Comparison of ENCODE assay signal across 11 cellular contexts in the genomic region with DNA sequence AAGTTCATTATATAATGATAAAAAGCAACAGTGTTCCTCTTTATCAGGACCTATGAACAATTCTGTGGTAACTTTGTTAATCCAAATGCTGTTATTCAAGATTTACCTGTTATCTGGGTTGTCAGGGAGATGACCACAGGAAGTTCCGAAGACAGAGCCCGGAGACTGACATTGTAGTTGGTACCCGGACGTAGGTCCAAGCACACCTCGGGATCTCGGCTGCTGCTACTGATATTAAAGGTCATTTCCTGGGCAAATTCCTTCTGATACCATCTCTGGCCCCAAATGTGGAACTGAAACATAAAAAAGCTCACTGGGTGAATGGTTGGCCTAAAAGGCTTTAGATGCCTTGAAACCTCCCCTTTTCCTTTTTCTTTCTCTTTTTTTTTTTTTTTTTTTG.
DNase-seq lines count a peak whose midpoint lies in the region; ATAC-seq and TF ChIP-seq lines count a peak whose summit lies in the region.
"Had no signal": no experiment of that assay in that cellular context is flagged by ENCODE, and none has a peak within 500 bp of the region (broad histone marks: within the 10 kb centered on the region; RNA-seq: fewer than 3 reads in every experiment).

No MANE protein-coding gene starts in this region.

- CTCF ChIA-PET in Caco-2 (lab: Charles Lee): no interaction called here

- H3K9ac ChIP-seq in colonic mucosa (ENCODE audit: low read depth in 2 of 2, low read length in 2 of 2): no peak overlapping the region

- no peaks in the 10 kb centered on the region for H3K9me3 Mint-ChIP-seq in Caco-2 (ENCODE audit: unreplicated experiment)
- H3K9me3 Mint-ChIP-seq: natural killer cell had no signal

- no TSS peak for BruUV-seq in Caco-2 (replicated peaks; lab: Mats Ljungman, UMichigan)

- H3K27me3 ChIP-seq in colonic mucosa: no peaks in the 10 kb centered on the region
- H3K27me3 ChIP-seq in Caco-2 (replicated peaks; ENCODE audit: control insufficient read depth, insufficient read depth, low read length): no peaks in the 10 kb centered on the region
- H3K27me3 ChIP-seq: SJCRH30 had no signal

- ATAC-seq in GM21381 (IDR thresholded peaks at IDR 0.05; ENCODE audit: unreplicated experiment): peak; percentile 53
- peak; percentile 70 for ATAC-seq in HG03460 (IDR thresholded peaks at IDR 0.05; ENCODE audit: unreplicated experiment)
- ATAC-seq in HG03095 (IDR thresholded peaks at IDR 0.05; ENCODE audit: unreplicated experiment): no peak
- no peak for ATAC-seq in left lobe of liver
- ATAC-seq: natural killer cell had no signal

- no peak overlapping the region for H3K4me3 Mint-ChIP-seq in Caco-2 (ENCODE audit: unreplicated experiment)
- H3K4me3 Mint-ChIP-seq: natural killer cell had no signal

- H3K27ac Mint-ChIP-seq in Caco-2 (ENCODE audit: unreplicated experiment): no peak overlapping the region
- H3K27ac Mint-ChIP-seq: natural killer cell had no signal

- peaks cover 8% of the 10 kb centered on the region for H3K4me1 Mint-ChIP-seq in Caco-2 (ENCODE audit: low read depth, unreplicated experiment)

- no peaks in the 10 kb centered on the region for H3K9me3 ChIP-seq in colonic mucosa
- no peaks in the 10 kb centered on the region for H3K9me3 ChIP-seq in Caco-2

- H3K4me3 ChIP-seq in GM12865 (ENCODE audit: low read depth, low read length) (no peak overlapping the region), colonic mucosa (no peak overlapping the region), Caco-2 (ENCODE audit: low read depth, low read length) (no peak overlapping the region)
- H3K4me3 ChIP-seq: SJCRH30 had no signal

- peak; percentile 86 for DNase-seq in GM12865 (ENCODE audit: low read depth)
- DNase-seq in colonic mucosa: peak; percentile 18
- no peak for DNase-seq in Caco-2
- DNase-seq in left lobe of liver (ENCODE audit: low spot score): no peak
- DNase-seq in hippocampal formation (lab: John Stamatoyannopoulos, UW): no peak
- DNase-seq: natural killer cell; SJCRH30; stimulated activated naive CD4-positive, alpha-beta T cell had no signal

- no peaks in the 10 kb centered on the region for H3K27me3 Mint-ChIP-seq in Caco-2 (ENCODE audit: insufficient read depth, unreplicated experiment)

- H3K4me1 ChIP-seq in colonic mucosa (no peaks in the 10 kb centered on the region), Caco-2 (peaks cover 14% of the 10 kb centered on the region)

- POLR2A ChIA-PET in Caco-2 (lab: Charles Lee): no interaction called here

- H3K27ac ChIP-seq in colonic mucosa: no peak overlapping the region
- H3K27ac ChIP-seq: SJCRH30 had no signal

- no peak for TF ChIP-seq CTCF in GM12865 (IDR thresholded peaks at IDR 0.05; ENCODE audit: insufficient read depth, low read depth, low read length, missing control alignments)
- TF ChIP-seq CTCF in colonic mucosa (IDR thresholded peaks at IDR 0.05): no peak
- TF ChIP-seq CTCF in Caco-2 (IDR thresholded peaks at IDR 0.05; ENCODE audit: insufficient read depth in 1 of 2, low read depth in 1 of 2, low read length in 1 of 2, severe bottlenecking in 1 of 2, unreplicated experiment in 1 of 2): no peak

- H3K36me3 ChIP-seq in colonic mucosa: no peaks in the 10 kb centered on the region
- no peaks in the 10 kb centered on the region; the same call in 1 of the 2 replicates for H3K36me3 ChIP-seq in Caco-2 (ENCODE audit: control insufficient read depth, insufficient read depth, low read length)

- H3K36me3 Mint-ChIP-seq in Caco-2 (ENCODE audit: insufficient read depth, unreplicated experiment): peaks cover 50% of the 10 kb centered on the region

- intact Hi-C loops in colonic mucosa (cut with DNase I) (loop anchor here (10.0 kb wide), 2 partner anchors 104 to 184 kb away; partner anchors contain the start of gene UGCG), Caco-2 (cut with micrococcal nuclease; ENCODE audit: unreplicated experiment) (no loop called here)

Comparison
In these comparisons a context has a peak if more than half of its experiments do, and no peak if none do; other contexts are left out.
1. DNase-seq: peak in GM12865 (single experiment) and colonic mucosa (single experiment); none in Caco-2 (0 of 2), left lobe of liver (single experiment) and hippocampal formation (0 of 2).
2. ATAC-seq: peak in GM21381 (single experiment) and HG03460 (single experiment); none in HG03095 (single experiment) and left lobe of liver (single experiment).